Comparison of ENCODE assay signal across 18 cellular contexts in genomic region chr4:158450741-158451140, GRCh38.
"Had no signal": no experiment of that assay in that cellular context is flagged by ENCODE, and none has a peak within 500 bp of the region (broad histone marks: within the 10 kb centered on the region; RNA-seq: fewer than 3 reads in every experiment).

No MANE protein-coding gene starts in this region.

- H3K4me3 ChIP-seq: adrenal gland, ascending aorta, lower lobe of right lung, ovary, prostate gland, spleen, thyroid gland had no signal

- H3K27me3 ChIP-seq: adrenal gland, ascending aorta, brain microvascular endothelial cell, foreskin keratinocyte, ovary, spleen, thyroid gland had no signal

- H3K36me3 ChIP-seq: adrenal gland, ascending aorta, brain microvascular endothelial cell, lower lobe of right lung, ovary, prostate gland, spleen, thyroid gland had no signal

- DNase-seq: activated CD8-positive, alpha-beta memory T cell treated with anti-CD3 and anti-CD28 coated beads for 24 hours; activated CD8-positive, alpha-beta memory T cell treated with anti-CD3 and anti-CD28 coated beads, Interleukin-2, amount 50 U/mL, for 4 hours; activated T-cell treated with anti-CD3 and anti-CD28 coated beads, Interleukin-2, amount 50 U/mL, for 24 hours; adrenal gland; brain microvascular endothelial cell; caudate nucleus; dermis blood vessel endothelial cell; effector CD8-positive, alpha-beta T cell; foreskin keratinocyte; lower lobe of right lung; ovary; spleen; stimulated activated CD4-positive, alpha-beta T cell treated with anti-CD3 and anti-CD28 coated beads, Interleukin-4, amount 100 ng/mL, for 1 hour; stimulated activated naive CD4-positive, alpha-beta T cell treated with Interleukin-2 at 50 U/mL for 16 hours; T-helper 9 cell; thyroid gland had no signal

- H3K27ac ChIP-seq: adrenal gland, ascending aorta, brain microvascular endothelial cell, foreskin keratinocyte, lower lobe of right lung, ovary, prostate gland, spleen, thyroid gland had no signal

- H3K4me1 ChIP-seq: adrenal gland, ascending aorta, foreskin keratinocyte, lower lobe of right lung, prostate gland, spleen, thyroid gland had no signal
